In genomic region chr20:12882832-12883506, GRCh38 we compare ENCODE assay signal across 19 cellular contexts.
A peak's percentile ranks its signal among the peaks of the same experiment; 100 is the strongest.
DNase-seq lines count a peak whose midpoint lies in the region; ATAC-seq, FAIRE-seq and TF ChIP-seq lines count a peak whose summit lies in the region.
"Had no signal": no experiment of that assay in that cellular context is flagged by ENCODE, and none has a peak within 500 bp of the region (broad histone marks: within the 10 kb centered on the region; RNA-seq: fewer than 3 reads in every experiment).

No MANE protein-coding gene starts in this region.

- no peak overlapping the region for H3K4me3 Mint-ChIP-seq in activated CD8-positive, alpha-beta T cell treated with anti-CD3 and anti-CD28 coated beads, Interleukin-2, amount 10 ng/mL, durations not matched to agents 7 days and 5 days
- H3K4me3 Mint-ChIP-seq: activated CD8-positive, alpha-beta T cell treated with anti-CD3 and anti-CD28 coated beads for 36 hours; naive B cell had no signal

- H3K4me1 Mint-ChIP-seq in activated CD8-positive, alpha-beta T cell treated with anti-CD3 and anti-CD28 coated beads, Interleukin-2, amount 10 ng/mL, durations not matched to agents 7 days and 5 days (ENCODE audit: low read depth) = no peaks in the 10 kb centered on the region
- H3K4me1 Mint-ChIP-seq: naive B cell had no signal

- TF ChIP-seq POLR2A in HepG2 (IDR thresholded peaks at IDR 0.05; ENCODE audit: insufficient read depth in 1 of 2, low read depth in 2 of 2, low read length in 2 of 2) = no peak

- intact Hi-C loops in HepG2 (cut with micrococcal nuclease; ENCODE audit: unreplicated experiment) = no loop called here

- H3K9me3 Mint-ChIP-seq in activated CD8-positive, alpha-beta T cell treated with anti-CD3 and anti-CD28 coated beads, Interleukin-2, amount 10 ng/mL, durations not matched to agents 7 days and 5 days (ENCODE audit: insufficient read depth) = no peaks in the 10 kb centered on the region
- H3K9me3 Mint-ChIP-seq: activated CD8-positive, alpha-beta T cell treated with anti-CD3 and anti-CD28 coated beads for 36 hours had no signal

- H3K27ac ChIP-seq in HepG2 (ENCODE audit: extremely low read length, insufficient read depth, low read length) = no peak overlapping the region
- H3K27ac ChIP-seq: left ventricle myocardium inferior, vagina had no signal

- no peaks in the 10 kb centered on the region for H3K36me3 Mint-ChIP-seq in activated CD8-positive, alpha-beta T cell treated with anti-CD3 and anti-CD28 coated beads, Interleukin-2, amount 10 ng/mL, durations not matched to agents 7 days and 5 days (ENCODE audit: low read depth)
- H3K36me3 Mint-ChIP-seq: naive B cell had no signal

- no peaks in the 10 kb centered on the region for H3K4me1 ChIP-seq in HepG2 (ENCODE audit: insufficient read depth, low read length)
- H3K4me1 ChIP-seq: BE2C, left ventricle myocardium inferior, vagina had no signal

- TF ChIP-seq EP300 in HepG2 (IDR thresholded peaks at IDR 0.05; ENCODE audit: low read depth in 2 of 2, low read length in 2 of 2) (no peak), HepG2 (CRISPR knock-in tag; IDR thresholded peaks at IDR 0.05; ENCODE audit: borderline replicate concordance) (no peak)

- H3K9me3 ChIP-seq in HepG2 (ENCODE audit: low read length) = no peaks in the 10 kb centered on the region
- H3K9me3 ChIP-seq: BE2C, left ventricle myocardium inferior, SK-N-SH, vagina had no signal

- no peaks in the 10 kb centered on the region for H3K36me3 ChIP-seq in HepG2 (replicated peaks in 1 of 2; ENCODE audit: control insufficient read depth in 1 of 2, insufficient read depth in 2 of 2, low read length in 2 of 2)
- H3K36me3 ChIP-seq: BE2C, left ventricle myocardium inferior, vagina had no signal

- H3K4me2 ChIP-seq in HepG2 (ENCODE audit: low read depth, low read length) = no peak overlapping the region
- H3K4me2 ChIP-seq: SK-N-SH had no signal

- BruUV-seq in HepG2 (replicated peaks; lab: Mats Ljungman, UMichigan) = no TSS peak

- CTCF ChIA-PET in activated CD8-positive, alpha-beta T cell treated with anti-CD3 and anti-CD28 coated beads, Interleukin-2, amount 10 ng/mL, durations not matched to agents 7 days and 5 days (lab: Charles Lee) = no interaction called here
- CTCF ChIA-PET in HepG2 (lab: Yijun Ruan, JAX; ENCODE audit: low intra/inter-chr PET ratio, low total read pairs) = no interaction called here

- H3K27ac Mint-ChIP-seq in activated CD8-positive, alpha-beta T cell treated with anti-CD3 and anti-CD28 coated beads, Interleukin-2, amount 10 ng/mL, durations not matched to agents 7 days and 5 days = no peak overlapping the region
- H3K27ac Mint-ChIP-seq: activated CD8-positive, alpha-beta T cell treated with anti-CD3 and anti-CD28 coated beads for 36 hours; naive B cell had no signal

- H3K79me2 ChIP-seq in HepG2 (ENCODE audit: insufficient read depth, low read length) = no peaks in the 10 kb centered on the region

- POLR2A ChIA-PET in activated CD8-positive, alpha-beta T cell treated with anti-CD3 and anti-CD28 coated beads, Interleukin-2, amount 10 ng/mL, durations not matched to agents 7 days and 5 days (lab: Charles Lee) = no interaction called here
- POLR2A ChIA-PET in HepG2 (lab: Yijun Ruan, JAX) = no interaction called here

- no peaks in the 10 kb centered on the region for H3K27me3 ChIP-seq in HepG2 (ENCODE audit: control insufficient read depth in 1 of 2, insufficient read depth in 2 of 2, low read length in 2 of 2)
- H3K27me3 ChIP-seq: vagina had no signal

- no peak for TF ChIP-seq RAD21 in HepG2 (CRISPR knock-in tag; IDR thresholded peaks at IDR 0.05)

- no peak for FAIRE-seq in HepG2 (lab: Jason Lieb, UNC)
- FAIRE-seq: TTC549 had no signal

- no peak for ATAC-seq in activated CD8-positive, alpha-beta T cell treated with anti-CD3 and anti-CD28 coated beads, Interleukin-2, amount 10 ng/mL, durations not matched to agents 7 days and 5 days
- ATAC-seq in GM19351 (IDR thresholded peaks at IDR 0.05; ENCODE audit: unreplicated experiment) = no peak
- no peak for ATAC-seq in HepG2
- ATAC-seq in HG03159 (IDR thresholded peaks at IDR 0.05; ENCODE audit: unreplicated experiment) = no peak
- ATAC-seq: activated CD8-positive, alpha-beta T cell treated with anti-CD3 and anti-CD28 coated beads for 36 hours had no signal

- DNase-seq in AG10803 (ENCODE audit: low read depth) = peak; percentile 75
- peak; percentile 60 for DNase-seq in HS-5 (ENCODE audit: low read depth)
- DNase-seq in choroid plexus epithelial cell (ENCODE audit: low read depth) = peak; percentile 84
- peak; percentile 38 for DNase-seq in kidney tubule cell (ENCODE audit: low spot score)
- no peak for DNase-seq in activated CD8-positive, alpha-beta T cell treated with anti-CD3 and anti-CD28 coated beads, Interleukin-2, amount 10 ng/mL, durations not matched to agents 7 days and 5 days
- DNase-seq in HepG2 (ENCODE audit: low spot score) = no peak
- DNase-seq: activated CD8-positive, alpha-beta T cell treated with anti-CD3 and anti-CD28 coated beads for 36 hours; amniotic stem cell; BE2C; cortex of kidney; left ventricle myocardium inferior; naive B cell; NCI-H187 treated with DMSO at 0.1 percent for 48 hours; NCI-H510A treated with DMSO at 0.1 percent for 48 hours; SK-N-SH had no signal

- in situ Hi-C loops in HepG2 (cut with HindIII; ENCODE audit: extremely low pct_ligation_motif_present, low pct_unique_long_range_greater_than_20kb) = no loop called here

- H4K20me1 ChIP-seq in HepG2 (ENCODE audit: insufficient read depth, low read length) = no peaks in the 10 kb centered on the region

- H2AFZ ChIP-seq in HepG2 (ENCODE audit: low read length) = no peak overlapping the region

- H3K4me3 ChIP-seq in AG10803 (ENCODE audit: low read length) (no peak overlapping the region), choroid plexus epithelial cell (ENCODE audit: low read depth, low read length) (no peak overlapping the region), HepG2 (replicated peaks in 1 of 3; ENCODE audit: insufficient read depth in 1 of 3, low read depth in 2 of 3, low read length in 3 of 3) (no peak overlapping the region)
- H3K4me3 ChIP-seq: left ventricle myocardium inferior, vagina had no signal

- no peak overlapping the region for H3K9ac ChIP-seq in HepG2 (ENCODE audit: insufficient read depth, low read depth, low read length)
- H3K9ac ChIP-seq: SK-N-SH had no signal

- H3K27me3 Mint-ChIP-seq in activated CD8-positive, alpha-beta T cell treated with anti-CD3 and anti-CD28 coated beads, Interleukin-2, amount 10 ng/mL, durations not matched to agents 7 days and 5 days (ENCODE audit: low read depth) = no peaks in the 10 kb centered on the region

- WGBS in HepG2 (ENCODE audit: low lambda C conversion rate) = 4% methylated on average over 1 of the region's 1 CpG

- TF ChIP-seq CTCF in AG10803 (conservative IDR thresholded peaks at IDR 0.05; ENCODE audit: low read length) (no peak), choroid plexus epithelial cell (conservative IDR thresholded peaks at IDR 0.05; ENCODE audit: low read depth, low read length) (no peak), HepG2 (CRISPR knock-in tag; IDR thresholded peaks at IDR 0.05) (no peak)

TF ChIP-seq in HepG2, 621 proteins besides CTCF, POLR2A, EP300 and RAD21:
- TF ChIP-seq, protein P1, sequence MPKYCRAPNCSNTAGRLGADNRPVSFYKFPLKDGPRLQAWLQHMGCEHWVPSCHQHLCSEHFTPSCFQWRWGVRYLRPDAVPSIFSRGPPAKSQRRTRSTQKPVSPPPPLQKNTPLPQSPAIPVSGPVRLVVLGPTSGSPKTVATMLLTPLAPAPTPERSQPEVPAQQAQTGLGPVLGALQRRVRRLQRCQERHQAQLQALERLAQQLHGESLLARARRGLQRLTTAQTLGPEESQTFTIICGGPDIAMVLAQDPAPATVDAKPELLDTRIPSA (CRISPR knock-in tag; IDR thresholded peaks at IDR 0.05; ENCODE audit: borderline replicate concordance) = no peak
- no peak for TF ChIP-seq TCF12 (IDR thresholded peaks at IDR 0.05)
- TF ChIP-seq TCF12 (CRISPR knock-in tag; IDR thresholded peaks at IDR 0.05) = no peak
- TF ChIP-seq RFX5 (IDR thresholded peaks at IDR 0.05; ENCODE audit: low read depth, low read length) = no peak

Comparison
In these comparisons a context has a peak if more than half of its experiments do, and no peak if none do; other contexts are left out.
1. DNase-seq: peak in AG10803 (single experiment), HS-5 (single experiment), choroid plexus epithelial cell (single experiment) and kidney tubule cell (single experiment); none in activated CD8-positive, alpha-beta T cell treated with anti-CD3 and anti-CD28 coated beads, Interleukin-2, amount 10 ng/mL, durations not matched to agents 7 days and 5 days (single experiment) and HepG2 (single experiment).